ENCODE assay signal across 1 cellular context in genomic region chr1:174238845-174239501, GRCh38.
A peak's percentile ranks its signal among the peaks of the same experiment; 100 is the strongest.
TF ChIP-seq lines count a peak whose summit lies in the region.

No MANE protein-coding gene starts in this region.

TF ChIP-seq in HepG2, 621 proteins besides CTCF, POLR2A, EP300 and RAD21:
- TF ChIP-seq HOXA3 (CRISPR knock-in tag; IDR thresholded peaks at IDR 0.05): 0 out of 2 replicates have a peak, but pooled peaks have one; percentile 23
- peak; percentile 31; the same call in 1 of the 2 replicates for TF ChIP-seq ZNF281 (CRISPR knock-in tag; IDR thresholded peaks at IDR 0.05; ENCODE audit: borderline replicate concordance)
